In the genomic region with DNA sequence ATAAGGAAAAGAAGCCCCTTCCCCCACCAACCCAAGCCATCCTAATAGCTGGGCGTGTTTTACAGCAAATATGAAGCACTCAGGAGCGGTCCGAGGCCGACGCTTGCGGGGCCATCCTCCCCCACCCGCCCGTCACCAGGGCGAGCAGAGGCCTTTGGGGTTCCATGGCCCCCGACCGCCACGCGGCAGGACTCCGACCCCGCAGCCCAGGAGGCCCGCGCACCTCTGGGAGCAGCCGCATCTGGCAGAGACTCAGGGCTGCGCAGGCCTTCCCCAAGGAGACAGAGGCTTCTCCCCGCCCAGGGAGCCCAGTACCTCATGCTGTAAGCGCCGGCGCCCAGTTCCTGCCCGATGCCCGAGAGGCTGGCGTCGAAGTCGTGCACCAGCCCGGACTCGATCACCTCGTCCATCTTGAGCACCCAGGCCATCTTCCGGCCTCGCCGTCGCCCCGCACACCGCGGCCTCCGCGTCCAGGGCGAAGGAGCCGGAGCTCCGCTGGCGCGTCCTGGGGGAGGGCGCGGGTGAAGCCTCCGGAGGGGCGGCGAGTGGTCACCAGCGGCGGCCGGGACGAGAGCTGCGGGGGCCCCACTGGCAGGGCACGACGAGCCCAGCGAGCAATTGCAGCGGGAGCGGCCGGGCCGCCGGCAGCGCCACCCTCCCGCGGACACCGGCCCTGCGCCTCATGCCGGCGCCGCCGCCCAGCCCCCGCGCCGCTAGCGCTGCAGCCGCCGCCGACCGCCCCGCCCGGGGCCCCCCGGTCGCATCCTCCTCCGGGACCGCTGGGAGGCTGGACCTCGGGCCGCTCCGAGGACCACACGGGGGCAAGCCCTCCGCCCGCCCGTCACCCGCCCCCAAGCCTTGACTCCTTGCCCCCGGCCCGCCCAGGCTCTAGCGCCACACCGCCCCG, we compare ENCODE assay signal across 8 cellular contexts. TPM values are rescaled to one million over a fixed set of nuclear protein-coding genes. Genes with fewer than 3 reads are reported as not detected.
DNase-seq lines count a peak whose midpoint lies in the region; ATAC-seq and TF ChIP-seq lines count a peak whose summit lies in the region.

No MANE protein-coding gene starts in this region.

- peak in 1 of 2 donors; percentile 18 for TF ChIP-seq POLR2A in sigmoid colon (IDR thresholded peaks at IDR 0.05)

- H3K4me3 ChIP-seq in CD8-positive, alpha-beta memory T cell (ENCODE audit: low read length) = peak overlapping the region; percentile 68
- H3K4me3 ChIP-seq in iPS-11a (ENCODE audit: low read depth, low read length) = peak overlapping the region; percentile 91
- peak overlapping the region; percentile 69 to 90 (median 77) for H3K4me3 ChIP-seq in sigmoid colon

- intact Hi-C loops in sigmoid colon (cut with DNase I) = loop anchor here (2.0 to 10.0 kb wide), 5 partner anchors 215 to 359 kb away; partner anchors contain the start of genes CLASP2, CRTAP, GLB1 and PDCD6IP

- 1% methylated on average over 99 of the region's 99 CpGs for WGBS in sigmoid colon, 2 donors

- H3K36me3 ChIP-seq in CD8-positive, alpha-beta memory T cell (ENCODE audit: insufficient read depth, low read length) = no peaks in the 10 kb centered on the region
- H3K36me3 ChIP-seq in sigmoid colon = no peaks in the 10 kb centered on the region

- POLR2A ChIA-PET in CD8-positive, alpha-beta memory T cell (lab: Charles Lee) = interaction anchor here (0.6 to 1.5 kb wide), 7 partner anchors 10 to 345 kb away, joined by 3 to 6 read pairs (median 3); partner anchors contain the start of genes CLASP2 and CRTAP

- peak overlapping the region; percentile 82 to 100 (median 100) for H3K27ac Mint-ChIP-seq in CD8-positive, alpha-beta memory T cell
- H3K27ac Mint-ChIP-seq in T-helper 17 cell = peak overlapping the region; percentile 99

- peaks cover 43% of the 10 kb centered on the region for H3K4me1 ChIP-seq in CD8-positive, alpha-beta memory T cell (ENCODE audit: insufficient read depth, low read length)
- peaks cover 0 to 52% (median 43%) of the 10 kb centered on the region in 4 donors for H3K4me1 ChIP-seq in sigmoid colon

- H3K9me3 ChIP-seq in CD8-positive, alpha-beta memory T cell (ENCODE audit: low read length) = no peaks in the 10 kb centered on the region
- no peaks in the 10 kb centered on the region for H3K9me3 ChIP-seq in T-helper 17 cell (ENCODE audit: control insufficient read depth, low read length, poor library complexity, severe bottlenecking)
- H3K9me3 ChIP-seq in sigmoid colon = no peaks in the 10 kb centered on the region

- H3K9me3 Mint-ChIP-seq in CD8-positive, alpha-beta memory T cell = no peaks in the 10 kb centered on the region

- ATAC-seq in HG03354 (IDR thresholded peaks at IDR 0.05; ENCODE audit: poor library complexity, severe bottlenecking, unreplicated experiment) (peak; percentile 26), T-helper 17 cell (peak; percentile 1)

- H3K27ac ChIP-seq in CD8-positive, alpha-beta memory T cell (ENCODE audit: low read depth, low read length) = peak overlapping the region; percentile 97
- peak overlapping the region; percentile 95 to 98 (median 97) for H3K27ac ChIP-seq in sigmoid colon

- peaks cover 55 to 61% (median 59%) of the 10 kb centered on the region in 3 donors for H3K4me1 Mint-ChIP-seq in CD8-positive, alpha-beta memory T cell
- H3K4me1 Mint-ChIP-seq in T-helper 17 cell = peaks cover 47% of the 10 kb centered on the region

- peak in 2 of 4 experiments; percentile 10 to 14 for TF ChIP-seq CTCF in sigmoid colon (IDR thresholded peaks at IDR 0.05)

- DNase-seq in CD8-positive, alpha-beta memory T cell = peak; percentile 31 to 65 (median 41)
- DNase-seq in GM19238 (ENCODE audit: insufficient read length, low spot score) (peak; percentile 10), T-helper 17 cell (peak; percentile 20 to 36 (median 36)), astrocyte of the hippocampus (ENCODE audit: low read depth, low spot score) (peak; percentile 84), sigmoid colon (peak; percentile 82), NCI-H128 (lab: John Stamatoyannopoulos, UW; ENCODE audit: unreplicated experiment) (no peak)

- peaks cover 0 to 4% of the 10 kb centered on the region in 2 donors for H3K27me3 Mint-ChIP-seq in CD8-positive, alpha-beta memory T cell
- H3K27me3 Mint-ChIP-seq in T-helper 17 cell = no peaks in the 10 kb centered on the region

- TF ChIP-seq EP300 in sigmoid colon (IDR thresholded peaks at IDR 0.05) = no peak

- H3K36me3 Mint-ChIP-seq in CD8-positive, alpha-beta memory T cell = peaks cover 0 to 10% (median 0%) of the 10 kb centered on the region in 3 donors
- H3K36me3 Mint-ChIP-seq in T-helper 17 cell (ENCODE audit: low read depth) = peaks cover 2% of the 10 kb centered on the region

- CTCF ChIA-PET in CD8-positive, alpha-beta memory T cell (lab: Charles Lee) = interaction anchor here (0.7 to 1.5 kb wide), 2 partner anchors 278 to 347 kb away, joined by 3 read pairs; no protein-coding TSS in a partner anchor

- peak overlapping the region; percentile 97 to 100 (median 99) for H3K4me3 Mint-ChIP-seq in CD8-positive, alpha-beta memory T cell
- H3K4me3 Mint-ChIP-seq in T-helper 17 cell = peak overlapping the region; percentile 99

- no peaks in the 10 kb centered on the region for H3K27me3 ChIP-seq in CD8-positive, alpha-beta memory T cell (ENCODE audit: insufficient read depth, low read length, poor library complexity, severe bottlenecking)
- no peaks in the 10 kb centered on the region for H3K27me3 ChIP-seq in sigmoid colon

RNA-seq across cellular contexts. Expression of gene UBP1, which starts 0.5 kb away (rescaled TPM):
- total RNA-seq in CD8-positive, alpha-beta memory T cell = 10 to 100 TPM; 70.8 to 79.4 TPM
- polyA plus RNA-seq in CD8-positive, alpha-beta memory T cell = 15.9 TPM
- total RNA-seq in T-helper 17 cell (10 to 100 TPM; 76.5 to 80.1 TPM), sigmoid colon (10 to 100 TPM; 58.4 to 92.0 (median 62.8) TPM)
- 10 to 100 TPM; 30.6 to 45.5 (median 41.8) TPM for polyA plus RNA-seq in sigmoid colon
